ENCODE assay signal across 20 cellular contexts in genomic region chr18:8045890-8046289, GRCh38.
DNase-seq lines count a peak whose midpoint lies in the region; ATAC-seq and TF ChIP-seq lines count a peak whose summit lies in the region.
"Had no signal": no experiment of that assay in that cellular context is flagged by ENCODE, and none has a peak within 500 bp of the region (broad histone marks: within the 10 kb centered on the region; RNA-seq: fewer than 3 reads in every experiment).

No MANE protein-coding gene starts in this region.

- H3K4me3 Mint-ChIP-seq in stimulated activated effector memory CD8-positive, alpha-beta T cell treated with anti-CD3 and anti-CD28 coated beads, Interleukin-12 subunit alpha, Interleukin-12 subunit beta, amount 100 ng/mL, for 72 hours, result no peak overlapping the region
- H3K4me3 Mint-ChIP-seq: activated B cell treated with CpG ODN at 0.5 μM for 24 hours, brain had no signal

- peaks cover 0 to 21% (median 0%) of the 10 kb centered on the region in 3 donors for H3K4me1 ChIP-seq in esophagus squamous epithelium
- H3K4me1 ChIP-seq: Caco-2, vagina had no signal

- peaks cover 2% of the 10 kb centered on the region for H3K9me3 Mint-ChIP-seq in stimulated activated effector memory CD8-positive, alpha-beta T cell treated with anti-CD3 and anti-CD28 coated beads, Interleukin-12 subunit alpha, Interleukin-12 subunit beta, amount 100 ng/mL, for 72 hours
- H3K9me3 Mint-ChIP-seq: activated B cell treated with CpG ODN at 0.5 μM for 24 hours, brain had no signal

- intact Hi-C loops in esophagus squamous epithelium (cut with DNase I), result no loop called here

- no peak for TF ChIP-seq CTCF in esophagus squamous epithelium (IDR thresholded peaks at IDR 0.05)

- no peak overlapping the region for H3K27ac ChIP-seq in esophagus squamous epithelium
- H3K27ac ChIP-seq: dorsolateral prefrontal cortex, stomach, vagina had no signal

- H3K4me1 Mint-ChIP-seq in stimulated activated effector memory CD8-positive, alpha-beta T cell treated with anti-CD3 and anti-CD28 coated beads, Interleukin-12 subunit alpha, Interleukin-12 subunit beta, amount 100 ng/mL, for 72 hours, result peaks cover 7% of the 10 kb centered on the region
- H3K4me1 Mint-ChIP-seq: activated B cell treated with CpG ODN at 0.5 μM for 24 hours had no signal

- H3K36me3 Mint-ChIP-seq in stimulated activated effector memory CD8-positive, alpha-beta T cell treated with anti-CD3 and anti-CD28 coated beads, Interleukin-12 subunit alpha, Interleukin-12 subunit beta, amount 100 ng/mL, for 72 hours, result no peaks in the 10 kb centered on the region
- H3K36me3 Mint-ChIP-seq: brain had no signal

- H3K36me3 ChIP-seq in esophagus squamous epithelium, result no peaks in the 10 kb centered on the region
- H3K36me3 ChIP-seq: stomach, vagina had no signal

- H3K27me3 ChIP-seq in esophagus squamous epithelium, result no peaks in the 10 kb centered on the region
- H3K27me3 ChIP-seq: dorsolateral prefrontal cortex, stomach, vagina had no signal

- WGBS in esophagus squamous epithelium, 2 donors, result 72 to 86% methylated on average over 8 of the region's 8 CpGs

- peak; percentile 80 for ATAC-seq in stimulated activated effector memory CD8-positive, alpha-beta T cell treated with anti-CD3 and anti-CD28 coated beads, Interleukin-12 subunit alpha, Interleukin-12 subunit beta, amount 100 ng/mL, for 72 hours
- ATAC-seq: PC-3, right cardiac atrium had no signal

- DNase-seq in activated effector memory CD4-positive, alpha-beta T cell treated with anti-CD3 and anti-CD28 coated beads, Interleukin-2, amount 50 U/mL, for 16 hours, result peak; percentile 69
- no peak for DNase-seq in activated effector memory CD4-positive, alpha-beta T cell treated with Interleukin-2 at 50 U/mL for 16 hours
- DNase-seq in activated CD4-positive, alpha-beta T cell treated with anti-CD3 and anti-CD28 coated beads for 48 hours, result peak; percentile 60
- peak; percentile 14 for DNase-seq in fibroblast of peridontal ligament (ENCODE audit: extremely low read depth)
- DNase-seq in stimulated activated effector memory CD8-positive, alpha-beta T cell treated with anti-CD3 and anti-CD28 coated beads, Interleukin-12 subunit alpha, Interleukin-12 subunit beta, amount 100 ng/mL, for 72 hours (ENCODE audit: low spot score in 2 of 2), result no peak
- no peak for DNase-seq in activated CD4-positive, CD25-positive, alpha-beta regulatory T cell treated with anti-CD3 and anti-CD28 coated beads, Interleukin-2, amount 50 U/mL, for 72 hours
- no peak for DNase-seq in esophagus squamous epithelium (lab: John Stamatoyannopoulos, UW)
- DNase-seq in HuH-7 (ENCODE audit: low spot score), result no peak
- DNase-seq: activated B cell treated with CpG ODN at 0.5 μM for 24 hours, Caco-2, dorsolateral prefrontal cortex, hypothalamus, MM.1S, NCI-H187, NCI-H524 treated with DMSO at 0.1 percent for 48 hours, PC-3, right cardiac atrium, stomach had no signal

- H3K4me3 ChIP-seq in esophagus squamous epithelium, result no peak overlapping the region
- H3K4me3 ChIP-seq: dorsolateral prefrontal cortex, stomach, vagina had no signal

- H3K9me3 ChIP-seq in esophagus squamous epithelium, result no peaks in the 10 kb centered on the region
- H3K9me3 ChIP-seq: Caco-2, stomach, vagina had no signal

- H3K27ac Mint-ChIP-seq in stimulated activated effector memory CD8-positive, alpha-beta T cell treated with anti-CD3 and anti-CD28 coated beads, Interleukin-12 subunit alpha, Interleukin-12 subunit beta, amount 100 ng/mL, for 72 hours, result no peak overlapping the region
- H3K27ac Mint-ChIP-seq: activated B cell treated with CpG ODN at 0.5 μM for 24 hours had no signal

- TF ChIP-seq POLR2A in esophagus squamous epithelium (IDR thresholded peaks at IDR 0.05), result no peak

Comparison
In these comparisons a context has a peak if more than half of its experiments do, and no peak if none do; other contexts are left out.
1. DNase-seq: peak in activated effector memory CD4-positive, alpha-beta T cell treated with anti-CD3 and anti-CD28 coated beads, Interleukin-2, amount 50 U/mL, for 16 hours (single experiment), activated CD4-positive, alpha-beta T cell treated with anti-CD3 and anti-CD28 coated beads for 48 hours (single experiment) and fibroblast of peridontal ligament (single experiment); none in activated effector memory CD4-positive, alpha-beta T cell treated with Interleukin-2 at 50 U/mL for 16 hours (single experiment), stimulated activated effector memory CD8-positive, alpha-beta T cell treated with anti-CD3 and anti-CD28 coated beads, Interleukin-12 subunit alpha, Interleukin-12 subunit beta, amount 100 ng/mL, for 72 hours (0 of 2), activated CD4-positive, CD25-positive, alpha-beta regulatory T cell treated with anti-CD3 and anti-CD28 coated beads, Interleukin-2, amount 50 U/mL, for 72 hours (single experiment), esophagus squamous epithelium (single experiment) and HuH-7 (single experiment).